In the genomic region with DNA sequence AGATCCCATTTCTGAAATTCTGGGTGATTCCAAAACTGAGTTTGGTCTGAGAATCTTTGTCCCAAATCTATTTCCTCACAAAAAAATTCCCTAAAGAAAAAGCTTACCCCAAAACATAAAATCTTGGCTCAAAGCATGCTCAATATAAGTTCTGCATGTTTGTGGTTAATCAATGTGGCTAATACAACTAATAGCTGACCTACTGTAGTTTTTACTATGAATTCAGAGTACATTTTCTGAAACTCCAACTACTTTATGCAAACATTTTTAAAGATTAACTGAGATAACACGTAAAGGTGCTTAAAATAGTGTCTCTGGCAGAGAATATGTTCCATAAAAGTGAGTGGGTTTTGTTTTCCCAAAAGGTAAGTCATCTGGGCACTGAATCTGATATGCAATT, we compare ENCODE assay signal across 1 cellular context.
TF ChIP-seq lines count a peak whose summit lies in the region.

No MANE protein-coding gene starts in this region.

TF ChIP-seq in WTC11, 78 proteins besides CTCF, POLR2A, EP300 and RAD21 (continued from another document):
- TF ChIP-seq ZNF425 (CRISPR knock-in tag; conservative IDR thresholded peaks at IDR 0.05) (no peak), ZBTB21 (CRISPR knock-in tag; IDR thresholded peaks at IDR 0.05; ENCODE audit: borderline replicate concordance) (no peak), ZNF416 (CRISPR knock-in tag; IDR thresholded peaks at IDR 0.05) (no peak), FOXP4 (CRISPR knock-in tag; IDR thresholded peaks at IDR 0.05) (no peak), ZNF219 (CRISPR knock-in tag; IDR thresholded peaks at IDR 0.05; ENCODE audit: borderline replicate concordance) (no peak), NFE2L1 (CRISPR knock-in tag; IDR thresholded peaks at IDR 0.05) (no peak), MXD4 (CRISPR knock-in tag; IDR thresholded peaks at IDR 0.05; ENCODE audit: borderline replicate concordance) (no peak), SOX15 (CRISPR knock-in tag; IDR thresholded peaks at IDR 0.05) (no peak), CREB1 (CRISPR knock-in tag; IDR thresholded peaks at IDR 0.05) (no peak), TEAD1 (CRISPR knock-in tag; IDR thresholded peaks at IDR 0.05) (no peak), JUN (CRISPR knock-in tag; IDR thresholded peaks at IDR 0.05) (no peak)
- TF ChIP-seq, protein P1, sequence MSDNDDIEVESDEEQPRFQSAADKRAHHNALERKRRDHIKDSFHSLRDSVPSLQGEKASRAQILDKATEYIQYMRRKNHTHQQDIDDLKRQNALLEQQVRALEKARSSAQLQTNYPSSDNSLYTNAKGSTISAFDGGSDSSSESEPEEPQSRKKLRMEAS (CRISPR knock-in tag; IDR thresholded peaks at IDR 0.05), result no peak
- TF ChIP-seq, protein P2, sequence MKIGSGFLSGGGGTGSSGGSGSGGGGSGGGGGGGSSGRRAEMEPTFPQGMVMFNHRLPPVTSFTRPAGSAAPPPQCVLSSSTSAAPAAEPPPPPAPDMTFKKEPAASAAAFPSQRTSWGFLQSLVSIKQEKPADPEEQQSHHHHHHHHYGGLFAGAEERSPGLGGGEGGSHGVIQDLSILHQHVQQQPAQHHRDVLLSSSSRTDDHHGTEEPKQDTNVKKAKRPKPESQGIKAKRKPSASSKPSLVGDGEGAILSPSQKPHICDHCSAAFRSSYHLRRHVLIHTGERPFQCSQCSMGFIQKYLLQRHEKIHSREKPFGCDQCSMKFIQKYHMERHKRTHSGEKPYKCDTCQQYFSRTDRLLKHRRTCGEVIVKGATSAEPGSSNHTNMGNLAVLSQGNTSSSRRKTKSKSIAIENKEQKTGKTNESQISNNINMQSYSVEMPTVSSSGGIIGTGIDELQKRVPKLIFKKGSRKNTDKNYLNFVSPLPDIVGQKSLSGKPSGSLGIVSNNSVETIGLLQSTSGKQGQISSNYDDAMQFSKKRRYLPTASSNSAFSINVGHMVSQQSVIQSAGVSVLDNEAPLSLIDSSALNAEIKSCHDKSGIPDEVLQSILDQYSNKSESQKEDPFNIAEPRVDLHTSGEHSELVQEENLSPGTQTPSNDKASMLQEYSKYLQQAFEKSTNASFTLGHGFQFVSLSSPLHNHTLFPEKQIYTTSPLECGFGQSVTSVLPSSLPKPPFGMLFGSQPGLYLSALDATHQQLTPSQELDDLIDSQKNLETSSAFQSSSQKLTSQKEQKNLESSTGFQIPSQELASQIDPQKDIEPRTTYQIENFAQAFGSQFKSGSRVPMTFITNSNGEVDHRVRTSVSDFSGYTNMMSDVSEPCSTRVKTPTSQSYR (CRISPR knock-in tag; IDR thresholded peaks at IDR 0.05), result no peak
